Comparison of ENCODE assay signal across 15 cellular contexts in genomic region chrX:15579778-15580747, GRCh38. TPM values are rescaled to one million over a fixed set of nuclear protein-coding genes. Genes with fewer than 3 reads are reported as not detected.
DNase-seq lines count a peak whose midpoint lies in the region; ATAC-seq and TF ChIP-seq lines count a peak whose summit lies in the region.
"Had no signal": no experiment of that assay in that cellular context is flagged by ENCODE, and none has a peak within 500 bp of the region (broad histone marks: within the 10 kb centered on the region; RNA-seq: fewer than 3 reads in every experiment).

No MANE protein-coding gene starts in this region.

- DNase-seq in GM23338 (ENCODE audit: low spot score) (peak; percentile 5), amniotic epithelial cell (ENCODE audit: low read depth) (peak; percentile 62), cardiac muscle cell (ENCODE audit: low read depth in 1 of 2, low spot score in 1 of 2) (peak in 1 of 2 donors; percentile 87), NCI-H446 treated with DMSO at 0.1 percent for 48 hours (lab: John Stamatoyannopoulos, UW) (no peak), GDM1 (lab: John Stamatoyannopoulos, UW) (no peak)
- DNase-seq: activated naive CD8-positive, alpha-beta T cell treated with anti-CD3 and anti-CD28 coated beads for 36 hours; effector CD4-positive, alpha-beta T cell; naive thymus-derived CD8-positive, alpha-beta T cell; T-helper 9 cell had no signal

- H3K4me3 ChIP-seq in GM23338 (no peak overlapping the region), cardiac muscle cell (no peak overlapping the region)
- H3K4me3 ChIP-seq: Peyer's patch, skin epidermis, tibial nerve had no signal

- H3K4me3 Mint-ChIP-seq in GM23338 (no peak overlapping the region), nephron (no peak overlapping the region)
- H3K4me3 Mint-ChIP-seq: activated naive CD8-positive, alpha-beta T cell treated with anti-CD3 and anti-CD28 coated beads for 36 hours; naive thymus-derived CD8-positive, alpha-beta T cell had no signal

- H3K79me2 ChIP-seq in GM23338 (replicated peaks; ENCODE audit: insufficient read depth), result no peaks in the 10 kb centered on the region

- no peaks in the 10 kb centered on the region for H3K9me2 ChIP-seq in GM23338 (ENCODE audit: insufficient read depth)

- TF ChIP-seq CTCF in GM23338 (conservative IDR thresholded peaks at IDR 0.05; ENCODE audit: low read depth in 2 of 2), result no peak
- no peak for TF ChIP-seq CTCF in cardiac muscle cell (IDR thresholded peaks at IDR 0.05; ENCODE audit: low read depth, low read length)
- TF ChIP-seq CTCF in nephron (IDR thresholded peaks at IDR 0.05; ENCODE audit: unreplicated experiment in 3 of 3), result no peak

- H3K36me3 Mint-ChIP-seq in GM23338 (ENCODE audit: low read depth) (no peaks in the 10 kb centered on the region), nephron (ENCODE audit: low read depth) (no peaks in the 10 kb centered on the region)
- H3K36me3 Mint-ChIP-seq: activated naive CD8-positive, alpha-beta T cell treated with anti-CD3 and anti-CD28 coated beads for 36 hours; naive thymus-derived CD8-positive, alpha-beta T cell had no signal

- H3K27ac Mint-ChIP-seq in GM23338, result no peak overlapping the region
- H3K27ac Mint-ChIP-seq in nephron, result peak overlapping the region; percentile 5 to 7 (median 5)
- H3K27ac Mint-ChIP-seq: activated naive CD8-positive, alpha-beta T cell treated with anti-CD3 and anti-CD28 coated beads for 36 hours; naive thymus-derived CD8-positive, alpha-beta T cell had no signal

- H2AFZ ChIP-seq in GM23338, result peak overlapping the region; percentile 23; the same call in 1 of the 2 replicates

- no peaks in the 10 kb centered on the region for H3K9me3 ChIP-seq in cardiac muscle cell (ENCODE audit: low read depth)
- H3K9me3 ChIP-seq: Peyer's patch, tibial nerve had no signal

- ATAC-seq in GM23338 (peak; percentile 71), GM18519 (IDR thresholded peaks at IDR 0.05; ENCODE audit: low FRiP score, unreplicated experiment) (no peak), HG03139 (IDR thresholded peaks at IDR 0.05; ENCODE audit: unreplicated experiment) (no peak)
- ATAC-seq: naive thymus-derived CD8-positive, alpha-beta T cell had no signal

- H3K4me2 ChIP-seq in GM23338, result no peak overlapping the region

- H3F3A ChIP-seq in GM23338 (replicated peaks; ENCODE audit: low read depth), result no peaks in the 10 kb centered on the region

- peaks cover 19% of the 10 kb centered on the region for H3K4me1 Mint-ChIP-seq in GM23338
- H3K4me1 Mint-ChIP-seq in nephron, result peaks cover 23% of the 10 kb centered on the region
- H3K4me1 Mint-ChIP-seq: activated naive CD8-positive, alpha-beta T cell treated with anti-CD3 and anti-CD28 coated beads for 36 hours had no signal

- H3K9me3 Mint-ChIP-seq in GM23338 (no peaks in the 10 kb centered on the region), nephron (no peaks in the 10 kb centered on the region)
- H3K9me3 Mint-ChIP-seq: activated naive CD8-positive, alpha-beta T cell treated with anti-CD3 and anti-CD28 coated beads for 36 hours had no signal

- peaks cover 7% of the 10 kb centered on the region; the same call in 1 of the 2 replicates for H3K4me1 ChIP-seq in GM23338 (ENCODE audit: insufficient read depth)
- H3K4me1 ChIP-seq in cardiac muscle cell (ENCODE audit: low read depth), result no peaks in the 10 kb centered on the region
- H3K4me1 ChIP-seq: Peyer's patch, tibial nerve had no signal

- H3K27ac ChIP-seq in GM23338 (ENCODE audit: low read depth) (no peak overlapping the region), cardiac muscle cell (peak overlapping the region; percentile 2)
- H3K27ac ChIP-seq: tibial nerve had no signal

- H3K27me3 ChIP-seq in GM23338 (ENCODE audit: insufficient read depth) (no peaks in the 10 kb centered on the region), cardiac muscle cell (no peaks in the 10 kb centered on the region)
- H3K27me3 ChIP-seq: Peyer's patch had no signal

- H3K27me3 Mint-ChIP-seq in GM23338 (ENCODE audit: insufficient read depth, low read depth, poor library complexity) (no peaks in the 10 kb centered on the region), nephron (ENCODE audit: low read depth) (no peaks in the 10 kb centered on the region)

- H4K20me1 ChIP-seq in GM23338 (replicated peaks; ENCODE audit: insufficient read depth), result no peaks in the 10 kb centered on the region

- H3K36me3 ChIP-seq in GM23338 (ENCODE audit: insufficient read depth) (no peaks in the 10 kb centered on the region), cardiac muscle cell (no peaks in the 10 kb centered on the region)
- H3K36me3 ChIP-seq: Peyer's patch, tibial nerve had no signal

TF ChIP-seq in GM23338, 12 proteins besides CTCF, POLR2A, EP300 and RAD21 (continues in another document):
- no peak for TF ChIP-seq POLR2AphosphoS5 (IDR thresholded peaks at IDR 0.05; ENCODE audit: low read depth)
- TF ChIP-seq NANOG (IDR thresholded peaks at IDR 0.05; ENCODE audit: borderline replicate concordance), result no peak
- no peak for TF ChIP-seq ETS1 (IDR thresholded peaks at IDR 0.05)
- TF ChIP-seq CREB1 (CRISPR knock-in tag; IDR thresholded peaks at IDR 0.05; ENCODE audit: low read depth), result no peak
- TF ChIP-seq JUNB (IDR thresholded peaks at IDR 0.05; ENCODE audit: unreplicated experiment), result no peak
- TF ChIP-seq EZH2phosphoT487 (IDR thresholded peaks at IDR 0.05; ENCODE audit: unreplicated experiment), result no peak
- no peak for TF ChIP-seq EZH2 (IDR thresholded peaks at IDR 0.05; ENCODE audit: low read depth, unreplicated experiment)
- no peak for TF ChIP-seq ZNF462 (CRISPR knock-in tag; IDR thresholded peaks at IDR 0.05)

RNA-seq across cellular contexts. Expression of gene ACE2, which starts 20.7 kb away (rescaled TPM):
- 0.10 TPM in 1 of 2 replicates, not detected in the other for total RNA-seq in GM23338 (2014; rRNA removed; shearing (Covaris generic))
- polyA plus RNA-seq in GM23338 (2016; fragmentation: Nextera tagmentation; extraction: Ambion mirVana) (not detected in 2 replicates), cardiac muscle cell (0.45 and 1.6 TPM in 2 replicates)
- total RNA-seq in cardiac muscle cell, result 0.74 and 1.4 TPM in 2 replicates
- total RNA-seq: naive thymus-derived CD8-positive, alpha-beta T cell had no signal
- polyA plus RNA-seq: naive thymus-derived CD8-positive, alpha-beta T cell had no signal

Comparison
In these comparisons a context has a peak if more than half of its experiments do, and no peak if none do; other contexts are left out.
1. DNase-seq: peak in GM23338 (single experiment) and amniotic epithelial cell (single experiment); none in NCI-H446 treated with DMSO at 0.1 percent for 48 hours (single experiment) and GDM1 (single experiment).